ENCODE assay signal across 16 cellular contexts in genomic region chr7:73382938-73383503, GRCh38.
"Had no signal": no experiment of that assay in that cellular context is flagged by ENCODE, and none has a peak within 500 bp of the region (broad histone marks: within the 10 kb centered on the region; RNA-seq: fewer than 3 reads in every experiment).

No MANE protein-coding gene starts in this region.

- H3K4me3 ChIP-seq: mucosa of descending colon, neural progenitor cell, prostate gland, right atrium auricular region, suprapubic skin, transverse colon had no signal

- H3K27me3 ChIP-seq: neural progenitor cell had no signal

- H3K27ac ChIP-seq: neural progenitor cell, prostate gland, right atrium auricular region, suprapubic skin, transverse colon had no signal

- ATAC-seq: activated CD4-positive, CD25-positive, alpha-beta regulatory T cell treated with anti-CD3 and anti-CD28 coated beads, Interleukin-2, amount 50 U/mL, for 24 hours; activated CD8-positive, alpha-beta T cell treated with anti-CD3 and anti-CD28 coated beads, Interleukin-2, amount 10 ng/mL, durations not matched to agents 7 days and 5 days; activated T-cell treated with anti-CD3 and anti-CD28 coated beads, Interleukin-2, amount 50 U/mL, for 4 hours; effector memory CD8-positive, alpha-beta T cell; mucosa of descending colon; stimulated activated naive CD8-positive, alpha-beta T cell treated with anti-CD3 and anti-CD28 coated beads, Interleukin-15, amount 100 ng/mL, for 72 hours had no signal

- DNase-seq: activated CD4-positive, alpha-beta T cell treated with anti-CD3 and anti-CD28 coated beads, Interleukin-2, amount 10 ng/mL, durations not matched to agents 7 days and 5 days; activated CD8-positive, alpha-beta T cell treated with anti-CD3 and anti-CD28 coated beads, Interleukin-2, amount 10 ng/mL, durations not matched to agents 7 days and 5 days; activated naive CD4-positive, alpha-beta T cell treated with anti-CD3 and anti-CD28 coated beads for 36 hours; activated T-cell treated with anti-CD3 and anti-CD28 coated beads, Interleukin-2, amount 50 U/mL, for 4 hours; caudate nucleus; effector memory CD8-positive, alpha-beta T cell; mesenchymal stem cell; mucosa of descending colon; naive B cell; stimulated activated naive CD8-positive, alpha-beta T cell treated with anti-CD3 and anti-CD28 coated beads, Interleukin-15, amount 100 ng/mL, for 72 hours; transverse colon had no signal
